13 cellular contexts compared by ENCODE assay signal in the genomic region with DNA sequence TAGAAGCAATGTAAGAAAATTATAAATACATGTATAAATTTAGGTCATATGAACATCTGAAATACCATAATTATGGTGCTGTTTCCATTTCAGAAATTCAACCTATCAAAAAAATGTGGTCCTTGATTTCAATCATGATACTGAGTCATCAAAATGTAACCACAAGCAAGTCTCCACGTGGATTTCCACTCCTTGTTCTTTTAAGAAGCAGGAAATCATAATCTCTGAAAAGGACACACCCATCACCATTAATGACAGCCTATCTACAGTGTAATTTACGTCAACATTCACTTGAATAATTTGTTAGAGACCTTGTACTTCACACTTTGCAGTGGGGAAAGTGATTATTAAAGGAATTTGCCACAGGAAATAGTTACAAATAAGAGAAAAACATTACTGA. TPM values are rescaled to one million over a fixed set of nuclear protein-coding genes. Genes with fewer than 3 reads are reported as not detected.
DNase-seq lines count a peak whose midpoint lies in the region; ATAC-seq and TF ChIP-seq lines count a peak whose summit lies in the region.
"Had no signal": no experiment of that assay in that cellular context is flagged by ENCODE, and none has a peak within 500 bp of the region (broad histone marks: within the 10 kb centered on the region; RNA-seq: fewer than 3 reads in every experiment).

No MANE protein-coding gene starts in this region.

- H3K9me2 ChIP-seq in HCT116 (ENCODE audit: insufficient read depth), result no peaks in the 10 kb centered on the region

- BruUV-seq in HCT116 (replicated peaks; lab: Mats Ljungman, UMichigan), result no TSS peak

- H3K4me3 ChIP-seq in HCT116 (replicated peaks in 1 of 2; ENCODE audit: low read depth in 1 of 2, low read length in 2 of 2) (no peak overlapping the region), osteoblast (ENCODE audit: insufficient read depth, low read length) (no peak overlapping the region)
- H3K4me3 ChIP-seq: ovary, thyroid gland had no signal

- H3K4me1 ChIP-seq in HCT116 (ENCODE audit: control insufficient read depth in 1 of 2, insufficient read depth in 2 of 2, low read length in 2 of 2), result peaks cover 0 to 9% of the 10 kb centered on the region in 2 experiments; a peak in 2 of 4 replicates
- H3K4me1 ChIP-seq in osteoblast (ENCODE audit: insufficient read depth, low read length), result peaks cover 5% of the 10 kb centered on the region
- H3K4me1 ChIP-seq: thyroid gland had no signal

- RAD21 ChIA-PET in HCT116 (lab: Charles Lee; ENCODE audit: low non-redundant PET in 1 of 2, low total read pairs in 2 of 2, uncharacterized antibody in 2 of 2, unreplicated experiment in 2 of 2), result no interaction called here

- no peak for ATAC-seq in HCT116
- ATAC-seq: T-cell had no signal

- peak overlapping the region; percentile 73 for H2AFZ ChIP-seq in HCT116 (ENCODE audit: low read depth, low read length, poor library complexity, severe bottlenecking)
- H2AFZ ChIP-seq in osteoblast (ENCODE audit: low read length), result no peak overlapping the region

- H3K9me3 ChIP-seq in HCT116 (ENCODE audit: control insufficient read depth in 1 of 2, insufficient read depth in 1 of 2, low read depth in 1 of 2, low read length in 2 of 2) (no peaks in the 10 kb centered on the region), osteoblast (ENCODE audit: low read depth, low read length) (no peaks in the 10 kb centered on the region)
- H3K9me3 ChIP-seq: ovary, thyroid gland had no signal

- no peaks in the 10 kb centered on the region for H3K36me3 ChIP-seq in HCT116 (ENCODE audit: control insufficient read depth in 1 of 2, insufficient read depth in 2 of 2, low read length in 2 of 2)
- H3K36me3 ChIP-seq in osteoblast (ENCODE audit: insufficient read depth, low read length), result no peaks in the 10 kb centered on the region
- H3K36me3 ChIP-seq: ovary, thyroid gland had no signal

- H3K4me2 ChIP-seq in HCT116 (ENCODE audit: low read length) (no peak overlapping the region), osteoblast (ENCODE audit: insufficient read depth, low read length) (no peak overlapping the region)
- H3K4me2 ChIP-seq: KMS-11 had no signal

- peak; percentile 21 for DNase-seq in HCT116 (ENCODE audit: low read depth, low spot score)
- DNase-seq in RPMI7951 (ENCODE audit: low read depth), result peak; percentile 54
- peak; percentile 48 for DNase-seq in dermis blood vessel endothelial cell
- peak; percentile 74 for DNase-seq in osteoblast (ENCODE audit: insufficient read length, low spot score, missing footprints)
- no peak for DNase-seq in NCI-H1436 (lab: John Stamatoyannopoulos, UW)
- no peak for DNase-seq in midbrain (lab: John Stamatoyannopoulos, UW)
- DNase-seq in MV-4-11 (lab: John Stamatoyannopoulos, UW), result no peak
- DNase-seq: activated CD4-positive, alpha-beta T cell treated with anti-CD3 and anti-CD28 coated beads for 4 hours; NCI-H2107; ovary; T-cell; thyroid gland had no signal

- POLR2A ChIA-PET in HCT116 (lab: Charles Lee), result no interaction called here

- no peak for TF ChIP-seq CTCF in HCT116 (IDR thresholded peaks at IDR 0.05 in 2 of 3, conservative IDR thresholded peaks at IDR 0.05 in 1 of 3; ENCODE audit: borderline replicate concordance in 1 of 3, insufficient read depth in 1 of 3, low read depth in 2 of 3, low read length in 2 of 3)
- TF ChIP-seq CTCF in osteoblast (IDR thresholded peaks at IDR 0.05; ENCODE audit: extremely low read depth, low read depth, low read length), result no peak

- H4K20me1 ChIP-seq in HCT116 (ENCODE audit: insufficient read depth) (no peaks in the 10 kb centered on the region), osteoblast (ENCODE audit: insufficient read depth, low read length) (no peaks in the 10 kb centered on the region)

- H3K9ac ChIP-seq in HCT116 (ENCODE audit: low read length), result no peak overlapping the region
- H3K9ac ChIP-seq: KMS-11 had no signal

- H3K27me3 ChIP-seq in HCT116 (ENCODE audit: insufficient read depth, low read length), result no peaks in the 10 kb centered on the region
- no peaks in the 10 kb centered on the region for H3K27me3 ChIP-seq in osteoblast (ENCODE audit: insufficient read depth, low read length)
- H3K27me3 ChIP-seq: ovary, thyroid gland had no signal

- intact Hi-C loops in HCT116 (cut with micrococcal nuclease), result no loop called here

- H3K79me2 ChIP-seq in HCT116 (ENCODE audit: insufficient read depth, low read length), result no peaks in the 10 kb centered on the region
- no peaks in the 10 kb centered on the region for H3K79me2 ChIP-seq in osteoblast (ENCODE audit: insufficient read depth, low read length)

- CTCF ChIA-PET in HCT116 (lab: Charles Lee), result no interaction called here

- no peak for TF ChIP-seq RAD21 in HCT116 (IDR thresholded peaks at IDR 0.05; ENCODE audit: low read depth)

- TF ChIP-seq POLR2A in HCT116 (IDR thresholded peaks at IDR 0.05; ENCODE audit: borderline replicate concordance, extremely low read depth, insufficient read depth, insufficient read length), result no peak

- H3K27ac ChIP-seq in HCT116 (ENCODE audit: low read depth, low read length), result no peak overlapping the region
- no peak overlapping the region for H3K27ac ChIP-seq in osteoblast (ENCODE audit: low read depth, low read length)
- H3K27ac ChIP-seq: KMS-11, ovary, thyroid gland had no signal

TF ChIP-seq in HCT116, 20 proteins besides CTCF, POLR2A, EP300 and RAD21:
- TF ChIP-seq, protein P1, sequence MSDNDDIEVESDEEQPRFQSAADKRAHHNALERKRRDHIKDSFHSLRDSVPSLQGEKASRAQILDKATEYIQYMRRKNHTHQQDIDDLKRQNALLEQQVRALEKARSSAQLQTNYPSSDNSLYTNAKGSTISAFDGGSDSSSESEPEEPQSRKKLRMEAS (IDR thresholded peaks at IDR 0.05), result peak; percentile 43
- TF ChIP-seq POLR2AphosphoS5 (IDR thresholded peaks at IDR 0.05; ENCODE audit: low read depth, low read length), result no peak

RNA-seq across cellular contexts. Expression of a gene that starts 17.7 kb away (rescaled TPM):
- total RNA-seq in HCT116 (2021; ENCODE audit: unreplicated experiment) (45.8 TPM), dermis blood vessel endothelial cell (16.5 and 46.1 TPM in 2 replicates), osteoblast (46.3 and 55.7 TPM in 2 replicates)
- polyA plus RNA-seq in HCT116 (2012), result 7.5 and 11.1 TPM in 2 replicates
- total RNA-seq in RPMI7951 (2014; rRNA removed; shearing (Covaris generic)), result 6.1 and 7.1 TPM in 2 replicates

Comparison
In these comparisons a context has a peak if more than half of its experiments do, and no peak if none do; other contexts are left out.
1. DNase-seq: peak in HCT116 (single experiment), RPMI7951 (single experiment), dermis blood vessel endothelial cell (single experiment) and osteoblast (single experiment); none in NCI-H1436 (single experiment), midbrain (single experiment) and MV-4-11 (single experiment).